Comparison of ENCODE assay signal across 8 cellular contexts in the genomic region with DNA sequence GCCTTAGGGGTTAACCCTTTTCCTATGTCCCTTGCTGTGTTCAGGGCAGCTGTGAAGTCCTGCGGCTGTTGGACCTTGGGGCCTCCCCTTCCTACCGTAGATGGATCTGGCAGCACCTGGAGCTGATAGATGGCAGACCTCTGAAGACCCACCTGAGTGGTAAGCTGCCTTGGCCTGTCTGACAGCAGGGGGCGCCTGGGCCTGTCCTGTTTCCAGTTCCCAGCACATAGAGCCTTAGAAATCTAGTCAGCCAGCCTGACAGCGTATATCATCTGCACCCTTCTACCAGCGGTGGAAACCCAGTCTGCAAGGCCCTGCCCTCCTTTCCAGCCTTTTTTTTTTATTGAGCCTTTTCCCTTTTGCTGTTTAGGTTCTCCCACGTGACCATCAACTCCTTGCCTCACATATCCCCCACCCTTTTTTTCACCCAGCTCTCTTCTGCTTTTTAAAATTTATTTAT. TPM values are rescaled to one million over a fixed set of nuclear protein-coding genes. Genes with fewer than 3 reads are reported as not detected.
DNase-seq lines count a peak whose midpoint lies in the region; ATAC-seq and TF ChIP-seq lines count a peak whose summit lies in the region.

No MANE protein-coding gene starts in this region.

- TF ChIP-seq CTCF in CD8-positive, alpha-beta T cell (IDR thresholded peaks at IDR 0.05) = peak; percentile 84

- peaks cover 4% of the 10 kb centered on the region for H3K27me3 Mint-ChIP-seq in CD8-positive, alpha-beta T cell (ENCODE audit: low read depth)
- H3K27me3 Mint-ChIP-seq in effector memory CD8-positive, alpha-beta T cell = peaks cover 0 to under 1% of the 10 kb centered on the region in 2 donors
- H3K27me3 Mint-ChIP-seq in memory B cell = no peaks in the 10 kb centered on the region

- no peaks in the 10 kb centered on the region for H3K9me3 ChIP-seq in CD8-positive, alpha-beta T cell (ENCODE audit: low read length)

- CTCF ChIA-PET in CD8-positive, alpha-beta T cell (lab: Charles Lee) = interaction anchor here (0.6 to 19.4 kb wide), 26 partner anchors 8 to 651 kb away, joined by 3 to 576 read pairs (median 3); no protein-coding TSS in a partner anchor

- H3K27ac Mint-ChIP-seq in CD8-positive, alpha-beta T cell = no peak overlapping the region
- H3K27ac Mint-ChIP-seq in effector memory CD8-positive, alpha-beta T cell = peak overlapping the region in 1 of 2 donors; percentile 30
- H3K27ac Mint-ChIP-seq in memory B cell = no peak overlapping the region

- POLR2A ChIA-PET in CD8-positive, alpha-beta T cell (lab: Charles Lee) = interaction anchor here (1.3 kb wide), 1 partner anchor 144 kb away, joined by 7 read pairs; no protein-coding TSS in a partner anchor

- ATAC-seq in CD8-positive, alpha-beta T cell = peak; percentile 89
- peak; percentile 85 for ATAC-seq in effector memory CD8-positive, alpha-beta T cell (replicated peaks)
- ATAC-seq in memory B cell (ENCODE audit: low read depth) = peak; percentile 90
- no peak for ATAC-seq in GM18858 (IDR thresholded peaks at IDR 0.05; ENCODE audit: unreplicated experiment)

- no peaks in the 10 kb centered on the region for H3K4me1 ChIP-seq in CD8-positive, alpha-beta T cell (ENCODE audit: insufficient read depth, low read length)

- peak; percentile 66 to 90 (median 83) for DNase-seq in CD8-positive, alpha-beta T cell
- DNase-seq in HuH-7.5 (ENCODE audit: low spot score) (peak; percentile 84), NOMO-1 (lab: John Stamatoyannopoulos, UW; ENCODE audit: unreplicated experiment in 2 of 2) (peak; percentile 54 to 72), memory B cell (ENCODE audit: low spot score in 2 of 2) (peak; percentile 76 to 84)
- peak; percentile 91 for DNase-seq in activated CD8-positive, alpha-beta memory T cell treated with anti-CD3 and anti-CD28 coated beads for 24 hours
- DNase-seq in effector memory CD8-positive, alpha-beta T cell = peak; percentile 73 to 76 (median 76)
- DNase-seq in stimulated activated CD8-positive, alpha-beta memory T cell treated with anti-CD3 and anti-CD28 coated beads, Interleukin-15, amount 100 ng/mL, for 1 hour (ENCODE audit: low read depth) = peak; percentile 77

- peaks cover 8% of the 10 kb centered on the region for H3K4me1 Mint-ChIP-seq in CD8-positive, alpha-beta T cell (ENCODE audit: low read depth)
- H3K4me1 Mint-ChIP-seq in effector memory CD8-positive, alpha-beta T cell (ENCODE audit: low read depth in 2 of 2) = peaks cover 5 to 7% of the 10 kb centered on the region in 2 donors
- peaks cover 12% of the 10 kb centered on the region for H3K4me1 Mint-ChIP-seq in memory B cell

- no peaks in the 10 kb centered on the region for H3K9me3 Mint-ChIP-seq in CD8-positive, alpha-beta T cell
- no peaks in the 10 kb centered on the region for H3K9me3 Mint-ChIP-seq in effector memory CD8-positive, alpha-beta T cell
- no peaks in the 10 kb centered on the region for H3K9me3 Mint-ChIP-seq in memory B cell

- H3K4me3 Mint-ChIP-seq in CD8-positive, alpha-beta T cell = no peak overlapping the region
- no peak overlapping the region for H3K4me3 Mint-ChIP-seq in effector memory CD8-positive, alpha-beta T cell
- no peak overlapping the region for H3K4me3 Mint-ChIP-seq in memory B cell

- no peaks in the 10 kb centered on the region for H3K36me3 Mint-ChIP-seq in CD8-positive, alpha-beta T cell
- H3K36me3 Mint-ChIP-seq in effector memory CD8-positive, alpha-beta T cell (ENCODE audit: insufficient read depth) = no peaks in the 10 kb centered on the region
- no peaks in the 10 kb centered on the region for H3K36me3 Mint-ChIP-seq in memory B cell

- H3K4me3 ChIP-seq in CD8-positive, alpha-beta T cell (ENCODE audit: low read depth, low read length) = no peak overlapping the region

- H3K27me3 ChIP-seq in CD8-positive, alpha-beta T cell (ENCODE audit: insufficient read depth, low read length) = no peaks in the 10 kb centered on the region

- intact Hi-C loops in CD8-positive, alpha-beta T cell (cut with DNase I, micrococcal nuclease) = loop anchor here (1.0 to 10.0 kb wide), 4 partner anchors 143 to 444 kb away; no protein-coding TSS in a partner anchor

- no peak overlapping the region for H3K27ac ChIP-seq in CD8-positive, alpha-beta T cell (ENCODE audit: low read depth, low read length)

- H3K36me3 ChIP-seq in CD8-positive, alpha-beta T cell (ENCODE audit: insufficient read depth, low read length) = no peaks in the 10 kb centered on the region

RNA-seq across cellular contexts. Expression of a gene that starts 26.6 kb away (rescaled TPM):
- 10 to 100 TPM; 26.6 to 29.1 TPM for total RNA-seq in CD8-positive, alpha-beta T cell

RNA-seq across cellular contexts. Expression of a gene that starts 40.7 kb away (rescaled TPM):
- total RNA-seq in CD8-positive, alpha-beta T cell = 100 to 1,000 TPM in 1 of 2 experiments, 10 to 100 TPM in 1; 94.8 to 100 TPM
